Comparison of ENCODE assay signal across 14 cellular contexts in genomic region chr5:141493500-141494422, GRCh38. TPM values are rescaled to one million over a fixed set of nuclear protein-coding genes. Genes with fewer than 3 reads are reported as not detected.
DNase-seq lines count a peak whose midpoint lies in the region; ATAC-seq and TF ChIP-seq lines count a peak whose summit lies in the region.
"Had no signal": no experiment of that assay in that cellular context is flagged by ENCODE, and none has a peak within 500 bp of the region (broad histone marks: within the 10 kb centered on the region; RNA-seq: fewer than 3 reads in every experiment).

No MANE protein-coding gene starts in this region.

- CTCF ChIA-PET in activated CD8-positive, alpha-beta T cell treated with anti-CD3 and anti-CD28 coated beads, Interleukin-2, amount 10 ng/mL, durations not matched to agents 7 days and 5 days (lab: Charles Lee), result interaction anchor here (0.8 to 1.5 kb wide), 5 partner anchors 18 to 81 kb away, joined by 3 to 6 read pairs (median 4); partner anchors contain the start of genes PCDHGA10 and PCDHGA12

- peaks cover 14% of the 10 kb centered on the region for H3K4me1 Mint-ChIP-seq in CD14-positive monocyte
- H3K4me1 Mint-ChIP-seq in activated CD8-positive, alpha-beta T cell treated with anti-CD3 and anti-CD28 coated beads, Interleukin-2, amount 10 ng/mL, durations not matched to agents 7 days and 5 days (ENCODE audit: low read depth), result peaks cover 4% of the 10 kb centered on the region

- TF ChIP-seq POLR2A in Peyer's patch (IDR thresholded peaks at IDR 0.05), result no peak

- H3K79me2 ChIP-seq in osteoblast (ENCODE audit: insufficient read depth, low read length) (peaks cover 60% of the 10 kb centered on the region), trophoblast cell (ENCODE audit: control insufficient read depth, insufficient read depth, low read length, poor library complexity) (no peaks in the 10 kb centered on the region)

- H3K14ac ChIP-seq in trophoblast cell (ENCODE audit: low read length), result no peak overlapping the region

- intact Hi-C loops in CD14-positive monocyte (cut with micrococcal nuclease), result no loop called here

- no peak overlapping the region for H3K27ac Mint-ChIP-seq in CD14-positive monocyte
- no peak overlapping the region for H3K27ac Mint-ChIP-seq in activated CD8-positive, alpha-beta T cell treated with anti-CD3 and anti-CD28 coated beads, Interleukin-2, amount 10 ng/mL, durations not matched to agents 7 days and 5 days
- H3K27ac Mint-ChIP-seq: activated T-helper 2 cell treated with anti-CD3 and anti-CD28 coated beads, Interferon-gamma antibody, Interleukin-2, Interleukin-4, amounts not matched to agents 10 μg/mL and 5 μg/mL and 100 μg/mL, durations not matched to agents 14 hours and 24 hours and 36 hours; effector memory CD8-positive, alpha-beta T cell had no signal

- peak overlapping the region; percentile 34 to 39 for H3K4me3 Mint-ChIP-seq in CD14-positive monocyte
- no peak overlapping the region for H3K4me3 Mint-ChIP-seq in activated CD8-positive, alpha-beta T cell treated with anti-CD3 and anti-CD28 coated beads, Interleukin-2, amount 10 ng/mL, durations not matched to agents 7 days and 5 days

- H3K9me3 ChIP-seq in adipocyte (ENCODE audit: control insufficient read depth, low read length) (no peaks in the 10 kb centered on the region), osteoblast (ENCODE audit: low read depth, low read length) (no peaks in the 10 kb centered on the region), Peyer's patch (no peaks in the 10 kb centered on the region), trophoblast cell (ENCODE audit: insufficient read depth, low read depth, low read length) (peaks cover 5% of the 10 kb centered on the region)
- H3K9me3 ChIP-seq: BE2C had no signal

- H3K36me3 ChIP-seq in adipocyte (ENCODE audit: control insufficient read depth, insufficient read depth, low read length, severe bottlenecking) (peaks cover 12% of the 10 kb centered on the region), osteoblast (ENCODE audit: insufficient read depth, low read length) (peaks cover 21% of the 10 kb centered on the region), Peyer's patch (no peaks in the 10 kb centered on the region), trophoblast cell (ENCODE audit: control insufficient read depth in 1 of 2, insufficient read depth in 2 of 2, low read length in 2 of 2) (peaks cover 48 to 53% of the 10 kb centered on the region in 2 experiments)

- H3K27me3 Mint-ChIP-seq in CD14-positive monocyte (ENCODE audit: low read depth in 3 of 3), result peaks cover 75 to 90% (median 75%) of the 10 kb centered on the region in 3 donors
- H3K27me3 Mint-ChIP-seq in activated CD8-positive, alpha-beta T cell treated with anti-CD3 and anti-CD28 coated beads, Interleukin-2, amount 10 ng/mL, durations not matched to agents 7 days and 5 days (ENCODE audit: low read depth), result peaks cover 68% of the 10 kb centered on the region

- POLR2A ChIA-PET in activated CD8-positive, alpha-beta T cell treated with anti-CD3 and anti-CD28 coated beads, Interleukin-2, amount 10 ng/mL, durations not matched to agents 7 days and 5 days (lab: Charles Lee), result interaction anchor here (0.6 to 1.0 kb wide), 2 partner anchors 10 to 20 kb away, joined by 3 read pairs; partner anchors contain the start of gene PCDHGC4

- peaks cover 4% of the 10 kb centered on the region for H3K79me1 ChIP-seq in trophoblast cell (ENCODE audit: low read length)

- H3K4me1 ChIP-seq in adipocyte (ENCODE audit: control insufficient read depth, insufficient read depth, low read length) (peaks cover 25% of the 10 kb centered on the region), osteoblast (ENCODE audit: insufficient read depth, low read length) (peaks cover 32% of the 10 kb centered on the region), Peyer's patch (peaks cover 0 to 9% (median 4%) of the 10 kb centered on the region in 4 donors), trophoblast cell (ENCODE audit: control insufficient read depth in 1 of 2, insufficient read depth in 2 of 2, low read length in 2 of 2) (peaks cover 15 to 28% of the 10 kb centered on the region in 2 experiments)
- H3K4me1 ChIP-seq: BE2C had no signal

- H3K4me3 ChIP-seq in adipocyte (ENCODE audit: low read length) (no peak overlapping the region), osteoblast (ENCODE audit: insufficient read depth, low read length) (no peak overlapping the region), Peyer's patch (no peak overlapping the region), trophoblast cell (ENCODE audit: low read depth, low read length) (no peak overlapping the region)

- H3K4ac ChIP-seq in trophoblast cell (ENCODE audit: low read depth, low read length), result no peak overlapping the region

- H4K12ac ChIP-seq in trophoblast cell (ENCODE audit: low read depth, low read length), result no peak overlapping the region

- H3K9ac ChIP-seq in adipocyte (ENCODE audit: low read length) (peak overlapping the region; percentile 36), trophoblast cell (ENCODE audit: low read length) (no peak overlapping the region)

- H3K27me3 ChIP-seq in adipocyte (replicated peaks; ENCODE audit: control insufficient read depth, insufficient read depth, low read length), result no peaks in the 10 kb centered on the region
- H3K27me3 ChIP-seq in osteoblast (ENCODE audit: insufficient read depth, low read length), result no peaks in the 10 kb centered on the region
- peaks cover 0 to 5% of the 10 kb centered on the region in 2 donors for H3K27me3 ChIP-seq in Peyer's patch
- H3K27me3 ChIP-seq in trophoblast cell (ENCODE audit: insufficient read depth, low read length), result peaks cover 9% of the 10 kb centered on the region
- H3K27me3 ChIP-seq: BE2C had no signal

- H4K8ac ChIP-seq in trophoblast cell (ENCODE audit: low read depth, low read length), result no peak overlapping the region

- TF ChIP-seq CTCF in CD14-positive monocyte (IDR thresholded peaks at IDR 0.05) (no peak), osteoblast (IDR thresholded peaks at IDR 0.05; ENCODE audit: extremely low read depth, low read depth, low read length) (peak; percentile 13), Peyer's patch (IDR thresholded peaks at IDR 0.05) (no peak)

- H2AFZ ChIP-seq in osteoblast (ENCODE audit: low read length) (no peak overlapping the region), trophoblast cell (ENCODE audit: insufficient read depth, low read length, poor library complexity) (no peak overlapping the region)

- H3K23ac ChIP-seq in trophoblast cell (ENCODE audit: low read length), result no peak overlapping the region

- H3K9me3 Mint-ChIP-seq in CD14-positive monocyte, result peaks cover 0 to 24% (median 7%) of the 10 kb centered on the region in 7 donors
- H3K9me3 Mint-ChIP-seq in activated CD8-positive, alpha-beta T cell treated with anti-CD3 and anti-CD28 coated beads, Interleukin-2, amount 10 ng/mL, durations not matched to agents 7 days and 5 days (ENCODE audit: insufficient read depth), result no peaks in the 10 kb centered on the region
- H3K9me3 Mint-ChIP-seq: activated T-helper 2 cell treated with anti-CD3 and anti-CD28 coated beads, Interferon-gamma antibody, Interleukin-2, Interleukin-4, amounts not matched to agents 10 μg/mL and 5 μg/mL and 100 μg/mL, durations not matched to agents 14 hours and 24 hours and 36 hours; effector memory CD8-positive, alpha-beta T cell had no signal

- no peak overlapping the region for H2BK12ac ChIP-seq in trophoblast cell (ENCODE audit: low read length)

- no peak overlapping the region for H4K91ac ChIP-seq in trophoblast cell (ENCODE audit: low read depth, low read length)

- H3K18ac ChIP-seq in trophoblast cell (ENCODE audit: low read length), result no peak overlapping the region

- DNase-seq in CD14-positive monocyte (ENCODE audit: low spot score), result no peak
- no peak for DNase-seq in adipocyte (ENCODE audit: low read depth)
- DNase-seq in globus pallidus (ENCODE audit: low spot score), result peak; percentile 76
- peak; percentile 96 for DNase-seq in osteoblast (ENCODE audit: insufficient read length, low spot score, missing footprints)
- DNase-seq in Peyer's patch, result no peak
- DNase-seq in activated CD8-positive, alpha-beta T cell treated with anti-CD3 and anti-CD28 coated beads, Interleukin-2, amount 10 ng/mL, durations not matched to agents 7 days and 5 days, result no peak
- DNase-seq in activated T-cell treated with anti-CD3 and anti-CD28 coated beads, Interleukin-2, amount 50 U/mL, for 48 hours, result no peak
- no peak for DNase-seq in trophoblast cell
- DNase-seq: BE2C; effector memory CD8-positive, alpha-beta T cell; NCI-H187 treated with DMSO at 0.1 percent for 48 hours; small intestine had no signal

- H2AK5ac ChIP-seq in trophoblast cell (ENCODE audit: low read length), result no peak overlapping the region

- no peak for ATAC-seq in activated CD8-positive, alpha-beta T cell treated with anti-CD3 and anti-CD28 coated beads, Interleukin-2, amount 10 ng/mL, durations not matched to agents 7 days and 5 days
- ATAC-seq: effector memory CD8-positive, alpha-beta T cell had no signal

- H2BK120ac ChIP-seq in trophoblast cell (ENCODE audit: insufficient read depth, low read length, poor library complexity), result no peak overlapping the region

- H2BK5ac ChIP-seq in trophoblast cell (ENCODE audit: low read depth, low read length, poor library complexity), result no peak overlapping the region

- no CpG with 5 or more reads among the region's 10 CpGs for WGBS in trophoblast cell (ENCODE audit: extremely low coverage, insufficient coverage, insufficient read length)

- H3K4me2 ChIP-seq in osteoblast (ENCODE audit: insufficient read depth, low read length), result peak overlapping the region; percentile 45
- H3K4me2 ChIP-seq in trophoblast cell (ENCODE audit: low read length), result no peak overlapping the region

- H4K20me1 ChIP-seq in osteoblast (ENCODE audit: insufficient read depth, low read length), result peaks cover 24% of the 10 kb centered on the region

- H3K27ac ChIP-seq in osteoblast (ENCODE audit: low read depth, low read length) (peak overlapping the region; percentile 49), Peyer's patch (no peak overlapping the region), trophoblast cell (ENCODE audit: low read depth, low read length) (no peak overlapping the region)

- no peaks in the 10 kb centered on the region for H3K36me3 Mint-ChIP-seq in CD14-positive monocyte
- peaks cover 2% of the 10 kb centered on the region for H3K36me3 Mint-ChIP-seq in activated CD8-positive, alpha-beta T cell treated with anti-CD3 and anti-CD28 coated beads, Interleukin-2, amount 10 ng/mL, durations not matched to agents 7 days and 5 days (ENCODE audit: low read depth)

RNA-seq across cellular contexts. Expression of gene PCDHGC5, which starts 4.9 kb away (rescaled TPM):
- not detected for polyA plus RNA-seq in CD14-positive monocyte
- total RNA-seq in osteoblast, result 3.6 and 5.3 TPM in 2 replicates
- total RNA-seq in Peyer's patch, result 1 to 10 TPM in 1 of 4 donors, under 1 TPM in 2, not detected in 1; 0.67 to 1.4 (median 0.95) TPM
- not detected for total RNA-seq in activated CD8-positive, alpha-beta T cell treated with anti-CD3 and anti-CD28 coated beads, Interleukin-2, amount 10 ng/mL, durations not matched to agents 7 days and 5 days
- 0.85 and 0.88 TPM in 2 replicates for polyA plus RNA-seq in trophoblast cell (2013)
- total RNA-seq: activated T-helper 2 cell treated with anti-CD3 and anti-CD28 coated beads, Interferon-gamma antibody, Interleukin-2, Interleukin-4, amounts not matched to agents 10 μg/mL and 5 μg/mL and 100 μg/mL, durations not matched to agents 14 hours and 24 hours and 36 hours had no signal

RNA-seq across cellular contexts. Expression of gene PCDHGC4, which starts 8.9 kb away (rescaled TPM):
- not detected for polyA plus RNA-seq in CD14-positive monocyte
- 2.9 and 3.8 TPM in 2 replicates for total RNA-seq in osteoblast
- total RNA-seq in Peyer's patch, result 10 to 100 TPM in 1 of 4 donors, 1 to 10 TPM in 3; 1.7 to 11.3 (median 5.3) TPM
- total RNA-seq in activated CD8-positive, alpha-beta T cell treated with anti-CD3 and anti-CD28 coated beads, Interleukin-2, amount 10 ng/mL, durations not matched to agents 7 days and 5 days, result not detected
- 2.5 and 3.3 TPM in 2 replicates for polyA plus RNA-seq in trophoblast cell (2013)
- total RNA-seq: activated T-helper 2 cell treated with anti-CD3 and anti-CD28 coated beads, Interferon-gamma antibody, Interleukin-2, Interleukin-4, amounts not matched to agents 10 μg/mL and 5 μg/mL and 100 μg/mL, durations not matched to agents 14 hours and 24 hours and 36 hours had no signal
- polyA plus RNA-seq: liver had no signal

RNA-seq across cellular contexts. Expression of gene PCDHGC3, which starts 18.0 kb away (rescaled TPM):
- under 1 TPM in 1 of 2 donors, not detected in 1; 0.33 TPM for polyA plus RNA-seq in CD14-positive monocyte
- total RNA-seq in osteoblast (59.4 and 91.3 TPM in 2 replicates), Peyer's patch (10 to 100 TPM; 10.2 to 29.7 (median 16.7) TPM)
- not detected for total RNA-seq in activated CD8-positive, alpha-beta T cell treated with anti-CD3 and anti-CD28 coated beads, Interleukin-2, amount 10 ng/mL, durations not matched to agents 7 days and 5 days
- polyA plus RNA-seq in trophoblast cell (2013), result 129 and 131 TPM in 2 replicates

Comparison
In these comparisons a context has a peak if more than half of its experiments do, and no peak if none do; other contexts are left out.
1. DNase-seq: peak in globus pallidus (single experiment) and osteoblast (single experiment); none in CD14-positive monocyte (single experiment), adipocyte (single experiment), Peyer's patch (0 of 3), activated CD8-positive, alpha-beta T cell treated with anti-CD3 and anti-CD28 coated beads, Interleukin-2, amount 10 ng/mL, durations not matched to agents 7 days and 5 days (single experiment), activated T-cell treated with anti-CD3 and anti-CD28 coated beads, Interleukin-2, amount 50 U/mL, for 48 hours (0 of 2) and trophoblast cell (0 of 2).
2. RNA of gene PCDHGC3, which starts 18.0 kb away (total RNA-seq): 59.4 to 91.3 TPM in osteoblast and 10.2 to 29.7 TPM in Peyer's patch; not detected in activated CD8-positive, alpha-beta T cell treated with anti-CD3 and anti-CD28 coated beads, Interleukin-2, amount 10 ng/mL, durations not matched to agents 7 days and 5 days; every median in the first group is over 10 times any median in the second.